ENCODE assay signal across 24 cellular contexts in genomic region chr3:124593442-124593829, GRCh38.
DNase-seq lines count a peak whose midpoint lies in the region; ATAC-seq, FAIRE-seq and TF ChIP-seq lines count a peak whose summit lies in the region.
"Had no signal": no experiment of that assay in that cellular context is flagged by ENCODE, and none has a peak within 500 bp of the region (broad histone marks: within the 10 kb centered on the region; RNA-seq: fewer than 3 reads in every experiment).

No MANE protein-coding gene starts in this region.

- CTCF ChIA-PET in PC-3 (lab: Charles Lee): no interaction called here

- H3K79me2 ChIP-seq in PC-3 (ENCODE audit: low read length) (no peaks in the 10 kb centered on the region), keratinocyte (ENCODE audit: control insufficient read depth, insufficient read depth, low read length) (no peaks in the 10 kb centered on the region)

- H3K9ac ChIP-seq in PC-3 (ENCODE audit: low read length): peak overlapping the region; percentile 9; the same call in 1 of the 2 replicates
- H3K9ac ChIP-seq in keratinocyte (ENCODE audit: control insufficient read depth, extremely low read depth, insufficient read depth, low read length): no peak overlapping the region
- H3K9ac ChIP-seq: BLaER1 had no signal

- H3K36me3 ChIP-seq in PC-3 (ENCODE audit: low read depth, low read length) (no peaks in the 10 kb centered on the region), keratinocyte (ENCODE audit: control insufficient read depth in 2 of 2, extremely low read depth in 1 of 2, insufficient read depth in 2 of 2, low read length in 2 of 2) (no peaks in the 10 kb centered on the region), thyroid gland (no peaks in the 10 kb centered on the region)
- H3K36me3 ChIP-seq: BLaER1, vagina had no signal

- dilution Hi-C loops in keratinocyte (cut with MboI; ENCODE audit: extremely low pct_ligation_motif_present, low sequenced_read_pairs): no loop called here

- H3K27ac ChIP-seq in PC-3 (ENCODE audit: low read length) (peak overlapping the region; percentile 74), keratinocyte (ENCODE audit: control insufficient read depth, insufficient read depth, low read length) (no peak overlapping the region), thyroid gland (peak overlapping the region; percentile 53 to 89 (median 63))
- H3K27ac ChIP-seq: BLaER1, vagina had no signal

- H3K36me3 Mint-ChIP-seq in activated naive CD4-positive, alpha-beta T cell treated with anti-CD3 and anti-CD28 coated beads, Interleukin-2, amount 50 U/mL, for 72 hours: peaks cover 0 to 16% of the 10 kb centered on the region in 2 donors
- H3K36me3 Mint-ChIP-seq: activated naive CD8-positive, alpha-beta T cell had no signal

- no peaks in the 10 kb centered on the region for H3K9me2 ChIP-seq in PC-3 (replicated peaks; ENCODE audit: low read length)

- intact Hi-C loops in PC-3 (cut with micrococcal nuclease): no loop called here
- intact Hi-C loops in thyroid gland (cut with DNase I): no loop called here

- ATAC-seq in activated naive CD4-positive, alpha-beta T cell treated with anti-CD3 and anti-CD28 coated beads, Interleukin-2, amount 50 U/mL, for 72 hours: no peak
- no peak for ATAC-seq in PC-3
- ATAC-seq: Panc1 had no signal

- no peaks in the 10 kb centered on the region for H3K9me3 ChIP-seq in PC-3 (ENCODE audit: low read length)
- H3K9me3 ChIP-seq in keratinocyte (ENCODE audit: control insufficient read depth, low read depth, low read length): no peaks in the 10 kb centered on the region
- H3K9me3 ChIP-seq in thyroid gland: no peaks in the 10 kb centered on the region
- H3K9me3 ChIP-seq: BLaER1, vagina had no signal

- BruUV-seq in PC-3 (replicated peaks; lab: Mats Ljungman, UMichigan): no TSS peak

- H3K4me2 ChIP-seq in PC-3 (ENCODE audit: low read length): peak overlapping the region; percentile 74
- H3K4me2 ChIP-seq in keratinocyte (ENCODE audit: control insufficient read depth, extremely low read depth, insufficient read depth, low read depth, low read length): peak overlapping the region; percentile 41
- H3K4me2 ChIP-seq: BLaER1 had no signal

- no peak for TF ChIP-seq POLR2A in thyroid gland (IDR thresholded peaks at IDR 0.05)

- no peaks in the 10 kb centered on the region for H3F3A ChIP-seq in PC-3 (ENCODE audit: low read length, unreplicated experiment)

- H3K9me3 Mint-ChIP-seq in activated naive CD4-positive, alpha-beta T cell treated with anti-CD3 and anti-CD28 coated beads, Interleukin-2, amount 50 U/mL, for 72 hours: peaks cover 0 to 4% of the 10 kb centered on the region in 2 donors
- H3K9me3 Mint-ChIP-seq: central memory CD8-positive, alpha-beta T cell; H9 had no signal

- H3K27me3 ChIP-seq in PC-3 (ENCODE audit: low read length) (no peaks in the 10 kb centered on the region), keratinocyte (ENCODE audit: control insufficient read depth, extremely low read depth, insufficient read depth, low read length) (no peaks in the 10 kb centered on the region), thyroid gland (no peaks in the 10 kb centered on the region)
- H3K27me3 ChIP-seq: BLaER1, vagina had no signal

- H4K20me1 ChIP-seq in PC-3 (ENCODE audit: low read length) (no peaks in the 10 kb centered on the region), keratinocyte (ENCODE audit: control insufficient read depth, extremely low read depth, insufficient read depth, low read length) (no peaks in the 10 kb centered on the region)
- H4K20me1 ChIP-seq: BLaER1 had no signal

- no peak for FAIRE-seq in keratinocyte (lab: Jason Lieb, UNC)
- FAIRE-seq: astrocyte had no signal

- peak overlapping the region; percentile 23; the same call in 1 of the 2 replicates for H3K4me3 ChIP-seq in PC-3 (ENCODE audit: low read length)
- H3K4me3 ChIP-seq in keratinocyte (ENCODE audit: control insufficient read depth in 2 of 3, extremely low read depth in 1 of 3, insufficient read depth in 2 of 3, low read depth in 1 of 3, low read length in 3 of 3): no peak overlapping the region
- no peak overlapping the region for H3K4me3 ChIP-seq in thyroid gland (replicated peaks in 1 of 3)
- H3K4me3 ChIP-seq: BLaER1, skin epidermis, vagina had no signal

- H2AFZ ChIP-seq in PC-3 (ENCODE audit: low read length) (no peak overlapping the region), keratinocyte (ENCODE audit: control insufficient read depth, low read length) (no peak overlapping the region)

- WGBS in thyroid gland, 2 donors: 40 to 44% methylated on average over 2 of the region's 2 CpGs

- POLR2A ChIA-PET in PC-3 (lab: Charles Lee; ENCODE audit: unreplicated experiment): no interaction called here

- DNase-seq in activated naive CD4-positive, alpha-beta T cell treated with anti-CD3 and anti-CD28 coated beads, Interleukin-2, amount 50 U/mL, for 72 hours (ENCODE audit: low spot score in 2 of 2): no peak
- DNase-seq in activated naive CD4-positive, alpha-beta T cell treated with Interleukin-2 at 50 U/mL for 16 hours: no peak
- DNase-seq in PC-3 (no peak), keratinocyte (ENCODE audit: low read depth, low spot score) (no peak), thyroid gland (peak in 1 of 2 donors; percentile 6), NCI-H774 (lab: John Stamatoyannopoulos, UW) (no peak), GDM1 (lab: John Stamatoyannopoulos, UW) (no peak)
- DNase-seq in central memory CD4-positive, alpha-beta T cell: no peak
- DNase-seq: activated CD8-positive, alpha-beta memory T cell treated with anti-CD3 and anti-CD28 coated beads for 24 hours; COR-L47; H9; NCI-H1092; NCI-H187 treated with DMSO at 0.1 percent for 48 hours; NCI-H345; NK-92 treated with Interleukin-12 subunit alpha and Interleukin-12 subunit beta, amount 100 ng/mL, for 24 hours; SHP77 treated with DMSO at 0.1 percent for 48 hours; SW 1271 had no signal

- no peaks in the 10 kb centered on the region for H3K9me1 ChIP-seq in keratinocyte (ENCODE audit: control insufficient read depth, extremely low read depth, insufficient read depth, low read length)

- no peak for TF ChIP-seq CTCF in PC-3 (conservative IDR thresholded peaks at IDR 0.05; ENCODE audit: low read depth, low read length)
- no peak for TF ChIP-seq CTCF in keratinocyte (optimal IDR thresholded peaks at IDR 0.05 in 1 of 3, IDR thresholded peaks at IDR 0.05 in 1 of 3, conservative IDR thresholded peaks at IDR 0.05 in 1 of 3; ENCODE audit: extremely low read depth in 1 of 3, insufficient read depth in 2 of 3, low read length in 3 of 3)
- TF ChIP-seq CTCF in thyroid gland (IDR thresholded peaks at IDR 0.05): no peak

- H3K4me1 ChIP-seq in PC-3 (ENCODE audit: insufficient read depth, low read length): peaks cover 24% of the 10 kb centered on the region
- H3K4me1 ChIP-seq in keratinocyte (ENCODE audit: control insufficient read depth, extremely low read depth, insufficient read depth, low read length): peaks cover 15% of the 10 kb centered on the region
- H3K4me1 ChIP-seq in thyroid gland: peaks cover 19 to 27% of the 10 kb centered on the region in 2 donors
- H3K4me1 ChIP-seq: BLaER1 had no signal

- H3K27ac Mint-ChIP-seq in activated naive CD4-positive, alpha-beta T cell treated with anti-CD3 and anti-CD28 coated beads, Interleukin-2, amount 50 U/mL, for 72 hours: peak overlapping the region; percentile 50 to 74
